ENCODE assay signal across 9 cellular contexts in genomic region chr10:61974611-61975010, GRCh38.
DNase-seq lines count a peak whose midpoint lies in the region; FAIRE-seq and TF ChIP-seq lines count a peak whose summit lies in the region.
"Had no signal": no experiment of that assay in that cellular context is flagged by ENCODE, and none has a peak within 500 bp of the region (broad histone marks: within the 10 kb centered on the region; RNA-seq: fewer than 3 reads in every experiment).

No MANE protein-coding gene starts in this region.

- no peak for TF ChIP-seq CTCF in nephron progenitor cell (IDR thresholded peaks at IDR 0.05)

- DNase-seq in EH (ENCODE audit: low read depth): peak; percentile 73
- DNase-seq in NCI-H1436 treated with DMSO at 0.1 percent for 48 hours (lab: John Stamatoyannopoulos, UW): peak; percentile 33
- peak; percentile 39 for DNase-seq in dedifferentiated amniotic fluid mesenchymal stem cell (ENCODE audit: extremely low spot score)
- DNase-seq in nephron progenitor cell: no peak
- DNase-seq in urothelium cell line (ENCODE audit: low spot score): no peak
- no peak for DNase-seq in HPDE6-E6E7 (ENCODE audit: extremely low spot score)
- no peak for DNase-seq in effector CD8-positive, alpha-beta T cell (lab: John Stamatoyannopoulos, UW)
- no peak for DNase-seq in SIG-M5 (lab: John Stamatoyannopoulos, UW)

- no peak for FAIRE-seq in urothelium cell line (lab: Jason Lieb, UNC)
- FAIRE-seq: bronchial epithelial cell had no signal

- H3K27me3 Mint-ChIP-seq in nephron progenitor cell (ENCODE audit: low read depth, poor library complexity): no peaks in the 10 kb centered on the region

- H3K4me3 Mint-ChIP-seq in nephron progenitor cell: no peak overlapping the region

- H3K4me1 Mint-ChIP-seq in nephron progenitor cell: no peaks in the 10 kb centered on the region

- H3K36me3 Mint-ChIP-seq in nephron progenitor cell (ENCODE audit: low read depth): peaks cover 18% of the 10 kb centered on the region

- peaks cover 21% of the 10 kb centered on the region for H3K9me3 Mint-ChIP-seq in nephron progenitor cell

- H3K27ac Mint-ChIP-seq in nephron progenitor cell: peak overlapping the region; percentile 86

Comparison
In these comparisons a context has a peak if more than half of its experiments do, and no peak if none do; other contexts are left out.
1. DNase-seq: peak in EH (single experiment), NCI-H1436 treated with DMSO at 0.1 percent for 48 hours (single experiment) and dedifferentiated amniotic fluid mesenchymal stem cell (single experiment); none in nephron progenitor cell (single experiment), urothelium cell line (single experiment), HPDE6-E6E7 (single experiment), effector CD8-positive, alpha-beta T cell (single experiment) and SIG-M5 (single experiment).